In genomic region chr2:207919164-207919919, GRCh38 we compare ENCODE assay signal across 24 cellular contexts.
DNase-seq lines count a peak whose midpoint lies in the region; ATAC-seq and TF ChIP-seq lines count a peak whose summit lies in the region.
"Had no signal": no experiment of that assay in that cellular context is flagged by ENCODE, and none has a peak within 500 bp of the region (broad histone marks: within the 10 kb centered on the region; RNA-seq: fewer than 3 reads in every experiment).

No MANE protein-coding gene starts in this region.

- POLR2A ChIA-PET in HEK293 (lab: Yijun Ruan, JAX): no interaction called here

- H3K4me3 ChIP-seq in HEK293 (ENCODE audit: low read depth, low read length): no peak overlapping the region
- H3K4me3 ChIP-seq: GM12878, MG63 had no signal

- H3K9me3 ChIP-seq in HEK293 (ENCODE audit: control insufficient read depth, insufficient read depth, low read depth, low read length): no peaks in the 10 kb centered on the region
- H3K9me3 ChIP-seq: BE2C, MG63 had no signal

- ATAC-seq in left colon (peak; percentile 14), GM21447 (IDR thresholded peaks at IDR 0.05; ENCODE audit: unreplicated experiment) (no peak)
- ATAC-seq: GM12878 had no signal

- H3K4me1 ChIP-seq in HEK293 (ENCODE audit: control insufficient read depth, insufficient read depth, low read length): no peaks in the 10 kb centered on the region

- intact Hi-C loops in left colon (cut with DNase I, micrococcal nuclease): no loop called here

- DNase-seq in NCI-H2227 (lab: John Stamatoyannopoulos, UW; ENCODE audit: unreplicated experiment) (peak; percentile 31), NCI-H2227 treated with DMSO at 0.1 percent for 48 hours (lab: John Stamatoyannopoulos, UW) (no peak), left colon (no peak), renal cortical epithelial cell (ENCODE audit: low read depth) (peak; percentile 26), GM19240 (ENCODE audit: insufficient read length, low spot score) (no peak)
- DNase-seq: ACHN; BE2C; CD8-positive, alpha-beta memory T cell; DMS 273 treated with DMSO at 0.1 percent for 48 hours; DMS79; EL; KG1; MG63; NCI-H1105 treated with DMSO at 0.1 percent for 48 hours; NCI-H146; NCI-H1930; NCI-H2107; NCI-H526 treated with DMSO at 0.1 percent for 48 hours; RPMI8226; SHP77 had no signal

- no peak overlapping the region for H3K27ac ChIP-seq in HEK293 (ENCODE audit: extremely low read depth, low read depth, low read length)
- H3K27ac ChIP-seq: 22Rv1 had no signal

- no peaks in the 10 kb centered on the region for H3K36me3 ChIP-seq in HEK293 (ENCODE audit: control insufficient read depth in 2 of 2, insufficient read depth in 1 of 2, low read length in 2 of 2)
- H3K36me3 ChIP-seq: BE2C, MG63 had no signal

- CTCF ChIA-PET in HEK293 (lab: Yijun Ruan, JAX): interaction anchor here (0.6 to 1.3 kb wide), 4 partner anchors 22 to 126 kb away, joined by 3 to 5 read pairs (median 3); no protein-coding TSS in a partner anchor

- no peak for TF ChIP-seq CTCF in HEK293 (tag by site-specific recombination; IDR thresholded peaks at IDR 0.05)

TF ChIP-seq in HEK293, 187 proteins besides CTCF, POLR2A, EP300 and RAD21:
- peak; percentile 58 for TF ChIP-seq PRDM1 (tag by site-specific recombination; IDR thresholded peaks at IDR 0.05)
- no peak for TF ChIP-seq SP7 (tag by site-specific recombination; IDR thresholded peaks at IDR 0.05)
- peak; percentile 65 for TF ChIP-seq ZFHX2 (tag by site-specific recombination; conservative IDR thresholded peaks at IDR 0.05)

Comparison
In these comparisons a context has a peak if more than half of its experiments do, and no peak if none do; other contexts are left out.
1. DNase-seq: peak in NCI-H2227 (single experiment) and renal cortical epithelial cell (single experiment); none in NCI-H2227 treated with DMSO at 0.1 percent for 48 hours (single experiment), left colon (0 of 2) and GM19240 (single experiment).